ENCODE assay signal across 14 cellular contexts in genomic region chr2:30465171-30465545, GRCh38. TPM values are rescaled to one million over a fixed set of nuclear protein-coding genes. Genes with fewer than 3 reads are reported as not detected.
DNase-seq lines count a peak whose midpoint lies in the region; ATAC-seq and TF ChIP-seq lines count a peak whose summit lies in the region.
"Had no signal": no experiment of that assay in that cellular context is flagged by ENCODE, and none has a peak within 500 bp of the region (broad histone marks: within the 10 kb centered on the region; RNA-seq: fewer than 3 reads in every experiment).

No MANE protein-coding gene starts in this region.

- no peak overlapping the region for H3K4me3 ChIP-seq in spleen
- H3K4me3 ChIP-seq: transverse colon had no signal

- peaks cover 38% of the 10 kb centered on the region for H3K36me3 Mint-ChIP-seq in activated CD8-positive, alpha-beta T cell treated with anti-CD3 and anti-CD28 coated beads for 36 hours (ENCODE audit: low read depth)
- H3K36me3 Mint-ChIP-seq in activated CD8-positive, alpha-beta T cell treated with anti-CD3 and anti-CD28 coated beads, Interleukin-2, amount 10 ng/mL, durations not matched to agents 7 days and 5 days (ENCODE audit: low read depth), result peaks cover 34% of the 10 kb centered on the region
- H3K36me3 Mint-ChIP-seq in T-cell, result peaks cover 21% of the 10 kb centered on the region

- no peak for TF ChIP-seq POLR2A in spleen (IDR thresholded peaks at IDR 0.05)

- peak overlapping the region in 6 of 8 donors; percentile 8 to 62 (median 24) for H3K27ac ChIP-seq in spleen

- peak; percentile 24 for ATAC-seq in activated CD8-positive, alpha-beta T cell treated with anti-CD3 and anti-CD28 coated beads for 36 hours
- no peak for ATAC-seq in activated CD8-positive, alpha-beta T cell treated with anti-CD3 and anti-CD28 coated beads, Interleukin-2, amount 10 ng/mL, durations not matched to agents 7 days and 5 days
- ATAC-seq in T-cell (replicated peaks in 1 of 4), result no peak
- ATAC-seq in left ventricle myocardium superior, result peak; percentile 17
- no peak for ATAC-seq in HG03159 (IDR thresholded peaks at IDR 0.05; ENCODE audit: unreplicated experiment)

- peaks cover 47% of the 10 kb centered on the region for H3K4me1 Mint-ChIP-seq in activated CD8-positive, alpha-beta T cell treated with anti-CD3 and anti-CD28 coated beads for 36 hours (ENCODE audit: low read depth)
- H3K4me1 Mint-ChIP-seq in activated CD8-positive, alpha-beta T cell treated with anti-CD3 and anti-CD28 coated beads, Interleukin-2, amount 10 ng/mL, durations not matched to agents 7 days and 5 days (ENCODE audit: low read depth), result peaks cover 5% of the 10 kb centered on the region
- H3K4me1 Mint-ChIP-seq in T-cell, result peaks cover 38 to 67% (median 43%) of the 10 kb centered on the region in 3 donors

- H3K27ac Mint-ChIP-seq in activated CD8-positive, alpha-beta T cell treated with anti-CD3 and anti-CD28 coated beads for 36 hours, result peak overlapping the region; percentile 47
- no peak overlapping the region for H3K27ac Mint-ChIP-seq in activated CD8-positive, alpha-beta T cell treated with anti-CD3 and anti-CD28 coated beads, Interleukin-2, amount 10 ng/mL, durations not matched to agents 7 days and 5 days
- peak overlapping the region; percentile 25 to 84 for H3K27ac Mint-ChIP-seq in T-cell

- no peak for TF ChIP-seq CTCF in activated CD8-positive, alpha-beta T cell treated with anti-CD3 and anti-CD28 coated beads for 36 hours (IDR thresholded peaks at IDR 0.05)
- TF ChIP-seq CTCF in spleen (IDR thresholded peaks at IDR 0.05 in 8 of 11, conservative IDR thresholded peaks at IDR 0.05 in 3 of 11), result no peak

- H3K4me3 Mint-ChIP-seq in activated CD8-positive, alpha-beta T cell treated with anti-CD3 and anti-CD28 coated beads for 36 hours, result no peak overlapping the region
- H3K4me3 Mint-ChIP-seq in activated CD8-positive, alpha-beta T cell treated with anti-CD3 and anti-CD28 coated beads, Interleukin-2, amount 10 ng/mL, durations not matched to agents 7 days and 5 days, result no peak overlapping the region
- H3K4me3 Mint-ChIP-seq in T-cell, result peak overlapping the region in 2 of 3 donors; percentile 14 to 54

- intact Hi-C loops in activated CD8-positive, alpha-beta T cell treated with anti-CD3 and anti-CD28 coated beads for 36 hours (cut with micrococcal nuclease), result no loop called here
- intact Hi-C loops in left ventricle myocardium superior (cut with micrococcal nuclease) (no loop called here), spleen (cut with DNase I; ENCODE audit: low total_unique reads) (no loop called here)

- 67 to 86% (median 77%) methylated on average over 3 of the region's 3 CpGs for WGBS in spleen, 5 donors

- peaks cover 0 to 4% (median 0%) of the 10 kb centered on the region in 6 donors for H3K36me3 ChIP-seq in spleen
- H3K36me3 ChIP-seq: transverse colon had no signal

- no peaks in the 10 kb centered on the region for H3K27me3 ChIP-seq in spleen (replicated peaks in 1 of 7)
- H3K27me3 ChIP-seq: transverse colon had no signal

- no peak for DNase-seq in activated CD8-positive, alpha-beta T cell treated with anti-CD3 and anti-CD28 coated beads for 36 hours
- no peak for DNase-seq in activated CD8-positive, alpha-beta T cell treated with anti-CD3 and anti-CD28 coated beads, Interleukin-2, amount 10 ng/mL, durations not matched to agents 7 days and 5 days
- DNase-seq in T-cell, result no peak
- DNase-seq in left ventricle myocardium superior, result no peak
- DNase-seq in spleen, result no peak
- no peak for DNase-seq in activated CD8-positive, alpha-beta memory T cell treated with anti-CD3 and anti-CD28 coated beads, Interleukin-2, amount 50 U/mL, for 48 hours
- DNase-seq in ureter (ENCODE audit: low spot score), result no peak
- DNase-seq: effector CD8-positive, alpha-beta T cell; hippocampal formation; KG1; midbrain; NCI-H1930; transverse colon had no signal

- no peaks in the 10 kb centered on the region for H3K27me3 Mint-ChIP-seq in activated CD8-positive, alpha-beta T cell treated with anti-CD3 and anti-CD28 coated beads for 36 hours
- H3K27me3 Mint-ChIP-seq in activated CD8-positive, alpha-beta T cell treated with anti-CD3 and anti-CD28 coated beads, Interleukin-2, amount 10 ng/mL, durations not matched to agents 7 days and 5 days (ENCODE audit: low read depth), result no peaks in the 10 kb centered on the region
- H3K27me3 Mint-ChIP-seq in T-cell, result no peaks in the 10 kb centered on the region

- peaks cover 6% of the 10 kb centered on the region for H3K9me3 Mint-ChIP-seq in activated CD8-positive, alpha-beta T cell treated with anti-CD3 and anti-CD28 coated beads for 36 hours
- peaks cover 8% of the 10 kb centered on the region for H3K9me3 Mint-ChIP-seq in activated CD8-positive, alpha-beta T cell treated with anti-CD3 and anti-CD28 coated beads, Interleukin-2, amount 10 ng/mL, durations not matched to agents 7 days and 5 days (ENCODE audit: insufficient read depth)
- H3K9me3 Mint-ChIP-seq in T-cell, result peaks cover 0 to 6% (median 0%) of the 10 kb centered on the region in 3 donors

- POLR2A ChIA-PET in activated CD8-positive, alpha-beta T cell treated with anti-CD3 and anti-CD28 coated beads for 36 hours (lab: Charles Lee), result no interaction called here
- POLR2A ChIA-PET in activated CD8-positive, alpha-beta T cell treated with anti-CD3 and anti-CD28 coated beads, Interleukin-2, amount 10 ng/mL, durations not matched to agents 7 days and 5 days (lab: Charles Lee), result no interaction called here
- POLR2A ChIA-PET in T-cell (lab: Charles Lee), result interaction anchor here in 1 of 2 donors (0.6 kb wide), 1 partner anchor 233 kb away, joined by 3 read pairs; no protein-coding TSS in a partner anchor

- peaks cover 0 to 11% (median 5%) of the 10 kb centered on the region in 8 donors for H3K9me3 ChIP-seq in spleen
- H3K9me3 ChIP-seq: transverse colon had no signal

- CTCF ChIA-PET in activated CD8-positive, alpha-beta T cell treated with anti-CD3 and anti-CD28 coated beads for 36 hours (lab: Charles Lee), result interaction anchor here (1.1 kb wide), 1 partner anchor 178 kb away, joined by 3 read pairs; no protein-coding TSS in a partner anchor
- CTCF ChIA-PET in activated CD8-positive, alpha-beta T cell treated with anti-CD3 and anti-CD28 coated beads, Interleukin-2, amount 10 ng/mL, durations not matched to agents 7 days and 5 days (lab: Charles Lee), result no interaction called here
- CTCF ChIA-PET in T-cell (lab: Charles Lee), result no interaction called here

- peaks cover 0 to 38% (median 4%) of the 10 kb centered on the region in 6 donors for H3K4me1 ChIP-seq in spleen

RNA-seq across cellular contexts. Expression of gene LCLAT1, which starts 18.1 kb away (rescaled TPM):
- 10 to 100 TPM; 19.0 to 20.5 TPM for total RNA-seq in activated CD8-positive, alpha-beta T cell treated with anti-CD3 and anti-CD28 coated beads for 36 hours
- 10 to 100 TPM; 25.1 to 25.3 TPM for total RNA-seq in activated CD8-positive, alpha-beta T cell treated with anti-CD3 and anti-CD28 coated beads, Interleukin-2, amount 10 ng/mL, durations not matched to agents 7 days and 5 days
- total RNA-seq in T-cell (10 to 100 TPM; 13.8 to 33.0 (median 19.6) TPM), left ventricle myocardium superior (33.9 TPM), spleen (10 to 100 TPM; 11.8 to 23.3 (median 17.7) TPM), ureter (28.8 TPM)
- 1 to 10 TPM; 1.9 to 3.2 (median 2.3) TPM for polyA plus RNA-seq in spleen

Comparison
In these comparisons a context has a peak if more than half of its experiments do, and no peak if none do; other contexts are left out.
1. ATAC-seq: peak in activated CD8-positive, alpha-beta T cell treated with anti-CD3 and anti-CD28 coated beads for 36 hours (single experiment) and left ventricle myocardium superior (single experiment); none in activated CD8-positive, alpha-beta T cell treated with anti-CD3 and anti-CD28 coated beads, Interleukin-2, amount 10 ng/mL, durations not matched to agents 7 days and 5 days (single experiment), T-cell (0 of 4) and HG03159 (single experiment).
2. H3K4me3 Mint-ChIP-seq: peak in T-cell (2 of 3); none in activated CD8-positive, alpha-beta T cell treated with anti-CD3 and anti-CD28 coated beads for 36 hours (single experiment) and activated CD8-positive, alpha-beta T cell treated with anti-CD3 and anti-CD28 coated beads, Interleukin-2, amount 10 ng/mL, durations not matched to agents 7 days and 5 days (single experiment).